Comparison of ENCODE assay signal across 29 cellular contexts in the genomic region with DNA sequence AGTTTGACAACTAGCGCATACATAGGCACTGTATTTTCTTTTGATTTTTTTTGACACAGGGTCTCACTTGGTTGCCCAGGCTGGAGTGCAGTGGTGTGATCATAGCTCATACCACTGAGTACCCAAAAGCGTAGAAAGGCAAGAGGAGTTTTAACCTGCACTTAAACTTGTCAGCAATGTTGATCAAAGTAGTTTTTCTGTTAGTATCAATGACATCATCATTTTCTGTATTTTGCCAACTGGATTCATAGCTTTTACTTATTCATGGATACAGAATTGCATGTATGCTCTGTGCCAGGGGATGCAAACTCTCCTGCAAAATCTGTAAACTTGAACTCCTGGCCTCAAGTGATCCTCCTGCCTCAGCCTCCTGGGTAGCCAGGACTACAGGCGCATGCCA. TPM values are rescaled to one million over a fixed set of nuclear protein-coding genes. Genes with fewer than 3 reads are reported as not detected.
"Had no signal": no experiment of that assay in that cellular context is flagged by ENCODE, and none has a peak within 500 bp of the region (broad histone marks: within the 10 kb centered on the region; RNA-seq: fewer than 3 reads in every experiment).

No MANE protein-coding gene starts in this region.

- H3K4me3 Mint-ChIP-seq: naive thymus-derived CD8-positive, alpha-beta T cell; nephron; neural crest cell; stimulated activated naive B cell treated with anti-CD40 and anti-IgM and Interleukin-4, amounts not matched to agents 10 μg/mL and 1 μg/mL and 100 μg/mL, for 72 hours had no signal

- FAIRE-seq: kidney had no signal

- ATAC-seq: left colon; left lung; lower lobe of right lung; naive thymus-derived CD8-positive, alpha-beta T cell; sciatic nerve; stimulated activated naive B cell treated with anti-CD40 and anti-IgM and Interleukin-4, amounts not matched to agents 10 μg/mL and 1 μg/mL and 100 μg/mL, for 72 hours; stimulated activated naive CD8-positive, alpha-beta T cell treated with anti-CD3 and anti-CD28 coated beads, Interleukin-15, Interleukin-2, amounts not matched to agents 100 U/mL and 50 U/mL, for 24 hours had no signal

- H3K27ac ChIP-seq: left lung, lower lobe of right lung, neutrophil, ovary, right atrium auricular region, skin epidermis, stomach, testis, thyroid gland, transverse colon, upper lobe of left lung, vagina had no signal

- H3K27me3 Mint-ChIP-seq: naive thymus-derived CD8-positive, alpha-beta T cell; progenitor cell of endocrine pancreas; stimulated activated naive B cell treated with anti-CD40 and anti-IgM and Interleukin-4, amounts not matched to agents 10 μg/mL and 1 μg/mL and 100 μg/mL, for 72 hours had no signal

- DNase-seq: hippocampal formation; kidney; left colon; left lung; lower lobe of right lung; mammary epithelial cell; mesenchymal stem cell; naive thymus-derived CD8-positive, alpha-beta T cell; occipital lobe; ovary; stimulated activated CD4-positive, alpha-beta T cell treated with anti-CD3 and anti-CD28 coated beads, Interleukin-12 subunit alpha, Interleukin-12 subunit beta, amount 100 ng/mL, for 4 hours; stimulated activated CD4-positive, alpha-beta T cell treated with anti-CD3 and anti-CD28 coated beads, Interleukin-15, amount 100 ng/mL, for 24 hours; stimulated activated CD4-positive, alpha-beta T cell treated with anti-CD3 and anti-CD28 coated beads, Interleukin-2, amount 100 ng/mL, for 24 hours; stimulated activated CD4-positive, alpha-beta T cell treated with anti-CD3 and anti-CD28 coated beads, Interleukin-4, amount 100 ng/mL, for 1 hour; stimulated activated naive B cell treated with anti-CD40 and anti-IgM and Interleukin-4, amounts not matched to agents 10 μg/mL and 1 μg/mL and 100 μg/mL, for 72 hours; stimulated activated naive CD8-positive, alpha-beta T cell treated with anti-CD3 and anti-CD28 coated beads, Interleukin-15, Interleukin-2, amounts not matched to agents 100 U/mL and 50 U/mL, for 24 hours; stomach; testis; thyroid gland; transverse colon; upper lobe of left lung had no signal

- H3K4me1 ChIP-seq: left lung, lower lobe of right lung, right atrium auricular region, stomach, testis, thyroid gland, transverse colon, upper lobe of left lung, vagina had no signal

- H3K36me3 ChIP-seq: ovary had no signal

- H3K9me3 ChIP-seq: testis, thyroid gland, upper lobe of left lung, vagina had no signal

- H3K27me3 ChIP-seq: left lung, neutrophil, ovary, right atrium auricular region, stomach, testis, thyroid gland, transverse colon, upper lobe of left lung, vagina had no signal

- H3K27ac Mint-ChIP-seq: nephron, progenitor cell of endocrine pancreas had no signal

- H3K4me1 Mint-ChIP-seq: naive thymus-derived CD8-positive, alpha-beta T cell; nephron; neural crest cell; stimulated activated naive B cell treated with anti-CD40 and anti-IgM and Interleukin-4, amounts not matched to agents 10 μg/mL and 1 μg/mL and 100 μg/mL, for 72 hours had no signal

- H3K4me3 ChIP-seq: left lung, lower lobe of right lung, ovary, right atrium auricular region, skin epidermis, stomach, testis, thyroid gland, transverse colon, upper lobe of left lung, vagina had no signal

RNA-seq across cellular contexts. Expression of a gene that starts 55.9 kb away (rescaled TPM):
- polyA plus RNA-seq: mammary epithelial cell had no signal
